ENCODE assay signal across 1 cellular context in genomic region chr22:30228509-30229359, GRCh38.
A peak's percentile ranks its signal among the peaks of the same experiment; 100 is the strongest.
TF ChIP-seq lines count a peak whose summit lies in the region.

No MANE protein-coding gene starts in this region.

TF ChIP-seq in HEK293, 187 proteins besides CTCF, POLR2A, EP300 and RAD21 (continued from another document and continues in another):
- TF ChIP-seq ZNF26 (tag by site-specific recombination; IDR thresholded peaks at IDR 0.05) (no peak), GLIS1 (tag by site-specific recombination; IDR thresholded peaks at IDR 0.05) (peak; percentile 37; the same call in 1 of the 2 replicates), ZBTB17 (tag by site-specific recombination; IDR thresholded peaks at IDR 0.05) (peak; percentile 78), ZNF157 (tag by site-specific recombination; IDR thresholded peaks at IDR 0.05) (no peak), ZNF501 (tag by site-specific recombination; IDR thresholded peaks at IDR 0.05) (no peak), ZNF112 (tag by site-specific recombination; IDR thresholded peaks at IDR 0.05) (no peak), ELK4 (IDR thresholded peaks at IDR 0.05; ENCODE audit: borderline replicate concordance, low read depth, low read length) (no peak), ZNF394 (tag by site-specific recombination; IDR thresholded peaks at IDR 0.05; ENCODE audit: borderline replicate concordance) (0 out of 2 replicates have a peak, but pooled peaks have one; percentile 10), ZNF843 (tag by site-specific recombination; IDR thresholded peaks at IDR 0.05) (no peak), ZNF350 (tag by site-specific recombination; IDR thresholded peaks at IDR 0.05) (no peak), SCRT2 (tag by site-specific recombination; IDR thresholded peaks at IDR 0.05) (no peak), SP3 (tag by site-specific recombination; IDR thresholded peaks at IDR 0.05) (no peak), ZXDB (tag by site-specific recombination; IDR thresholded peaks at IDR 0.05) (no peak), PRDM4 (tag by site-specific recombination; IDR thresholded peaks at IDR 0.05) (no peak), HIC1 (tag by site-specific recombination; IDR thresholded peaks at IDR 0.05) (no peak), RBAK (tag by site-specific recombination; IDR thresholded peaks at IDR 0.05) (no peak), ZNF48 (tag by site-specific recombination; IDR thresholded peaks at IDR 0.05) (no peak), ZBTB26 (tag by site-specific recombination; optimal IDR thresholded peaks at IDR 0.05) (no peak), REPIN1 (tag by site-specific recombination; IDR thresholded peaks at IDR 0.05; ENCODE audit: low read depth) (no peak), ATF2 (tag by site-specific recombination; IDR thresholded peaks at IDR 0.05; ENCODE audit: low read depth) (0 out of 2 replicates have a peak, but pooled peaks have one; percentile 32), AEBP2 (tag by site-specific recombination; IDR thresholded peaks at IDR 0.05; ENCODE audit: borderline replicate concordance) (no peak), ZNF514 (tag by site-specific recombination; IDR thresholded peaks at IDR 0.05) (no peak), ZNF138 (tag by site-specific recombination; IDR thresholded peaks at IDR 0.05; ENCODE audit: borderline replicate concordance) (no peak), ZBTB48 (tag by site-specific recombination; IDR thresholded peaks at IDR 0.05) (peak; percentile 97), ZNF202 (tag by site-specific recombination; IDR thresholded peaks at IDR 0.05; ENCODE audit: borderline replicate concordance) (no peak), ZNF174 (tag by site-specific recombination; IDR thresholded peaks at IDR 0.05) (no peak), ZNF626 (tag by site-specific recombination; IDR thresholded peaks at IDR 0.05) (no peak), SETDB1 (IDR thresholded peaks at IDR 0.05; ENCODE audit: insufficient read length, low read length) (no peak), PRDM10 (tag by site-specific recombination; IDR thresholded peaks at IDR 0.05) (peak; percentile 41; the same call in 1 of the 2 replicates), ZNF654 (tag by site-specific recombination; IDR thresholded peaks at IDR 0.05; ENCODE audit: low read depth) (no peak), ZNF558 (tag by site-specific recombination; IDR thresholded peaks at IDR 0.05) (no peak), ZNF76 (tag by site-specific recombination; IDR thresholded peaks at IDR 0.05; ENCODE audit: borderline replicate concordance, low read depth) (no peak), ZNF521 (tag by site-specific recombination; IDR thresholded peaks at IDR 0.05) (no peak), ZNF488 (tag by site-specific recombination; IDR thresholded peaks at IDR 0.05) (no peak), ZNF548 (tag by site-specific recombination; IDR thresholded peaks at IDR 0.05) (no peak), ZBTB10 (tag by site-specific recombination; IDR thresholded peaks at IDR 0.05) (no peak)
